ENCODE assay signal across 1 cellular context in genomic region chr2:217797661-217798069, GRCh38.
A peak's percentile ranks its signal among the peaks of the same experiment; 100 is the strongest.
TF ChIP-seq lines count a peak whose summit lies in the region.

No MANE protein-coding gene starts in this region.

TF ChIP-seq in K562, 482 proteins besides CTCF, POLR2A, EP300 and RAD21 (continued from another document and continues in another):
- TF ChIP-seq C11orf30 (IDR thresholded peaks at IDR 0.05; ENCODE audit: low read depth) (peak; percentile 87), STAT5B (CRISPR knock-in tag; IDR thresholded peaks at IDR 0.05) (no peak), ZBTB40 (IDR thresholded peaks at IDR 0.05) (no peak), ZBTB40 (CRISPR knock-in tag; IDR thresholded peaks at IDR 0.05) (no peak), MAFF (IDR thresholded peaks at IDR 0.05; ENCODE audit: low read length) (peak; percentile 73), ZFP36 (IDR thresholded peaks at IDR 0.05; ENCODE audit: low read depth, low read length, partially characterized antibody) (no peak), MAFK (IDR thresholded peaks at IDR 0.05; ENCODE audit: low read length) (peak; percentile 63; the same call in 1 of the 2 replicates), KLF6 (CRISPR knock-in tag; IDR thresholded peaks at IDR 0.05; ENCODE audit: borderline replicate concordance) (no peak), HDAC6 (IDR thresholded peaks at IDR 0.05; ENCODE audit: low read depth, low read length) (no peak), CBX8 (IDR thresholded peaks at IDR 0.05; ENCODE audit: borderline replicate concordance, extremely low read depth, low read depth, low read length, poor library complexity, severe bottlenecking) (no peak), ZNF766 (CRISPR knock-in tag; conservative IDR thresholded peaks at IDR 0.05) (no peak), ZFX (CRISPR knock-in tag; IDR thresholded peaks at IDR 0.05) (no peak), SRSF7 (optimal IDR thresholded peaks at IDR 0.05; ENCODE audit: low read depth, low read length) (no peak), NR0B1 (IDR thresholded peaks at IDR 0.05; ENCODE audit: partially characterized antibody) (no peak), HDAC8 (tag; IDR thresholded peaks at IDR 0.05) (no peak), MGA (IDR thresholded peaks at IDR 0.05) (peak; percentile 16; the same call in 1 of the 2 replicates), ZNF830 (CRISPR knock-in tag; IDR thresholded peaks at IDR 0.05) (no peak), RBM34 (IDR thresholded peaks at IDR 0.05; ENCODE audit: borderline replicate concordance, insufficient read depth, low read length) (no peak), ZNF263 (CRISPR knock-in tag; IDR thresholded peaks at IDR 0.05; ENCODE audit: borderline replicate concordance) (no peak), HNRNPK (IDR thresholded peaks at IDR 0.05; ENCODE audit: low read depth, low read length, poor library complexity, severe bottlenecking) (no peak), RNF2 (IDR thresholded peaks at IDR 0.05) (no peak)
- TF ChIP-seq, protein P1, sequence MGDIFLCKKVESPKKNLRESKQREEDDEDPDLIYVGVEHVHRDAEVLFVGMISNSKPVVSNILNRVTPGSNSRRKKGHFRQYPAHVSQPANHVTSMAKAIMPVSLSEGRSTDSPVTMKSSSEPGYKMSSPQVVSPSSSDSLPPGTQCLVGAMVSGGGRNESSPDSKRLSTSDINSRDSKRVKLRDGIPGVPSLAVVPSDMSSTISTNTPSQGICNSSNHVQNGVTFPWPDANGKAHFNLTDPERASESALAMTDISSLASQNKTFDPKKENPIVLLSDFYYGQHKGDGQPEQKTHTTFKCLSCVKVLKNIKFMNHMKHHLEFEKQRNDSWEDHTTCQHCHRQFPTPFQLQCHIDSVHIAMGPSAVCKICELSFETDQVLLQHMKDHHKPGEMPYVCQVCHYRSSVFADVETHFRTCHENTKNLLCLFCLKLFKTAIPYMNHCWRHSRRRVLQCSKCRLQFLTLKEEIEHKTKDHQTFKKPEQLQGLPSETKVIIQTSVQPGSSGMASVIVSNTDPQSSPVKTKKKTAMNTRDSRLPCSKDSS (IDR thresholded peaks at IDR 0.05; ENCODE audit: low read depth, partially characterized antibody): no peak
- TF ChIP-seq, protein P2, sequence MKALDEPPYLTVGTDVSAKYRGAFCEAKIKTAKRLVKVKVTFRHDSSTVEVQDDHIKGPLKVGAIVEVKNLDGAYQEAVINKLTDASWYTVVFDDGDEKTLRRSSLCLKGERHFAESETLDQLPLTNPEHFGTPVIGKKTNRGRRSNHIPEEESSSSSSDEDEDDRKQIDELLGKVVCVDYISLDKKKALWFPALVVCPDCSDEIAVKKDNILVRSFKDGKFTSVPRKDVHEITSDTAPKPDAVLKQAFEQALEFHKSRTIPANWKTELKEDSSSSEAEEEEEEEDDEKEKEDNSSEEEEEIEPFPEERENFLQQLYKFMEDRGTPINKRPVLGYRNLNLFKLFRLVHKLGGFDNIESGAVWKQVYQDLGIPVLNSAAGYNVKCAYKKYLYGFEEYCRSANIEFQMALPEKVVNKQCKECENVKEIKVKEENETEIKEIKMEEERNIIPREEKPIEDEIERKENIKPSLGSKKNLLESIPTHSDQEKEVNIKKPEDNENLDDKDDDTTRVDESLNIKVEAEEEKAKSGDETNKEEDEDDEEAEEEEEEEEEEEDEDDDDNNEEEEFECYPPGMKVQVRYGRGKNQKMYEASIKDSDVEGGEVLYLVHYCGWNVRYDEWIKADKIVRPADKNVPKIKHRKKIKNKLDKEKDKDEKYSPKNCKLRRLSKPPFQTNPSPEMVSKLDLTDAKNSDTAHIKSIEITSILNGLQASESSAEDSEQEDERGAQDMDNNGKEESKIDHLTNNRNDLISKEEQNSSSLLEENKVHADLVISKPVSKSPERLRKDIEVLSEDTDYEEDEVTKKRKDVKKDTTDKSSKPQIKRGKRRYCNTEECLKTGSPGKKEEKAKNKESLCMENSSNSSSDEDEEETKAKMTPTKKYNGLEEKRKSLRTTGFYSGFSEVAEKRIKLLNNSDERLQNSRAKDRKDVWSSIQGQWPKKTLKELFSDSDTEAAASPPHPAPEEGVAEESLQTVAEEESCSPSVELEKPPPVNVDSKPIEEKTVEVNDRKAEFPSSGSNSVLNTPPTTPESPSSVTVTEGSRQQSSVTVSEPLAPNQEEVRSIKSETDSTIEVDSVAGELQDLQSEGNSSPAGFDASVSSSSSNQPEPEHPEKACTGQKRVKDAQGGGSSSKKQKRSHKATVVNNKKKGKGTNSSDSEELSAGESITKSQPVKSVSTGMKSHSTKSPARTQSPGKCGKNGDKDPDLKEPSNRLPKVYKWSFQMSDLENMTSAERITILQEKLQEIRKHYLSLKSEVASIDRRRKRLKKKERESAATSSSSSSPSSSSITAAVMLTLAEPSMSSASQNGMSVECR (CRISPR knock-in tag; IDR thresholded peaks at IDR 0.05): no peak
